In the genomic region with DNA sequence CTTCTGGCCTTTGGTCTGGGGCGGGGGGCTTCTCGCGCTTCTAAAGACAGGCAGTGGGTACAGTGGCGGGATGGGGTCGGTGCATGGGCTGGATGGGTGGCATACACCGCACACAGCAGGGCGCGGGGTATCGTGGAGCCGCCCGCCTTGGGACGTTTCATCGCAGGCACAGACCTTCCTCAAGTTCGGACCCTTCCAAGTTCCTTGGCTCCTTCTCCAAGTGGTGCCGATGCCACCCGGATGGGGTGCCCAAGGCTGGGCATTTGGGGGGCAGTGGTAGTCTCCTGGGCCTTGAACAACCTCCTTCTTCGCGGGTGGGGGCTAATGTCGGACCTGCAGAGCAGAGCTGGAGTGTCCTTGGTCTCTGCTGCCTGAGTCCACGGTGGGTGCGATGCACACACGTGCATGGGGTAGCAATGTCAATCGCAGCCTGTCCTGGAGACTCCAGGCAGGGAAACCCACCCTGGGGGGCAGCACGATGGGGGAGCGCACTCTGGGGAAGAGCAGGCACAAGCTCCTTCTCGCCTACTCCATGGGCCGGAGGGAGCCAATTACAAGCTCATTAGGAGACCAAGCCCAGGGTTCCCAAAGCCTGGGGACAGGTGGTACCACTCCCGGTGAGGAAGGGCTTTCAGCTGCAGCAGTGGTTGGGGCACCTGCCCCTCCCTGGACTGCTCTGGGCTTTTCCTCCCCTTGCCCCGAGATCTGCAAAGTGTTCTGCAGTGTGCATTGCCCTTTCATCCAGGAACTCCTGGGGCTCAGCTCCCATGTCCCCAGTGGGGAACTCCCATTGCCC, we compare ENCODE assay signal across 1 cellular context.
TF ChIP-seq lines count a peak whose summit lies in the region.

No MANE protein-coding gene starts in this region.

TF ChIP-seq in IMR-90, 13 proteins besides CTCF, POLR2A, EP300 and RAD21 (continued from another document):
- TF ChIP-seq USF2 (IDR thresholded peaks at IDR 0.05; ENCODE audit: low read depth, low read length): no peak
- TF ChIP-seq MXI1 (IDR thresholded peaks at IDR 0.05; ENCODE audit: borderline replicate concordance, low read depth, low read length): no peak
- TF ChIP-seq RCOR1 (IDR thresholded peaks at IDR 0.05; ENCODE audit: insufficient replicate concordance, low read length): no peak
- no peak for TF ChIP-seq CHD1 (IDR thresholded peaks at IDR 0.05; ENCODE audit: low read depth, low read length)
- no peak for TF ChIP-seq RFX5 (IDR thresholded peaks at IDR 0.05; ENCODE audit: low read depth, low read length)
- TF ChIP-seq MAZ (IDR thresholded peaks at IDR 0.05; ENCODE audit: borderline replicate concordance, low read depth, low read length): no peak
- TF ChIP-seq CEBPB (IDR thresholded peaks at IDR 0.05; ENCODE audit: low read depth, low read length): no peak
- TF ChIP-seq, protein P1, sequence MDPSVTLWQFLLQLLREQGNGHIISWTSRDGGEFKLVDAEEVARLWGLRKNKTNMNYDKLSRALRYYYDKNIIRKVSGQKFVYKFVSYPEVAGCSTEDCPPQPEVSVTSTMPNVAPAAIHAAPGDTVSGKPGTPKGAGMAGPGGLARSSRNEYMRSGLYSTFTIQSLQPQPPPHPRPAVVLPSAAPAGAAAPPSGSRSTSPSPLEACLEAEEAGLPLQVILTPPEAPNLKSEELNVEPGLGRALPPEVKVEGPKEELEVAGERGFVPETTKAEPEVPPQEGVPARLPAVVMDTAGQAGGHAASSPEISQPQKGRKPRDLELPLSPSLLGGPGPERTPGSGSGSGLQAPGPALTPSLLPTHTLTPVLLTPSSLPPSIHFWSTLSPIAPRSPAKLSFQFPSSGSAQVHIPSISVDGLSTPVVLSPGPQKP (IDR thresholded peaks at IDR 0.05; ENCODE audit: borderline replicate concordance, low read depth, low read length): no peak
